27 cellular contexts compared by ENCODE assay signal in the genomic region with DNA sequence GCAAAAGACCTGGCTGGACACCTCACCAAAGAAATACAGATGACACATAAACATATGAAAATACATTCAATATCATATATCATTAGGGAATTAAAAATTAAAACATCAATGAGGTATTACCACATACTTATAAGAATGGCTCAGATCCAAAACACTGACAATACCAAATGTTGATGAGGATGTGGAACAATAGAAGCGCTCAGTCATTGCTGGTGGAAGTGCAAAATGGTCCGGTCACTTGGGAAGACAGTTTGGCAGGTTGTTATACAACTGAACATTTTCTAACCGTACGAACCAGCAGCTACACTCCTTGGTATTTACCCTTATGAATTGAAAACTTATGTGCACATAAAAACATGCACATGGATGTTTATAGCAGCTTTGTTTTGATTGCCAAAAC.
"Had no signal": no experiment of that assay in that cellular context is flagged by ENCODE, and none has a peak within 500 bp of the region (broad histone marks: within the 10 kb centered on the region; RNA-seq: fewer than 3 reads in every experiment).

No MANE protein-coding gene starts in this region.

- H3K4me1 ChIP-seq: neural progenitor cell, parathyroid adenoma, psoas muscle, right lobe of liver, upper lobe of left lung, vagina had no signal

- H3K4me2 ChIP-seq: neural progenitor cell had no signal

- H3K9me3 ChIP-seq: ovary, psoas muscle, right lobe of liver, sigmoid colon, stomach, thoracic aorta, thyroid gland, upper lobe of left lung, vagina had no signal

- ATAC-seq: psoas muscle; right cardiac atrium; right lobe of liver; stimulated activated effector memory CD8-positive, alpha-beta T cell treated with anti-CD3 and anti-CD28 coated beads, Interleukin-12 subunit alpha, Interleukin-12 subunit beta, amount 100 ng/mL, for 72 hours; stimulated activated naive B cell treated with anti-CD40 and anti-IgM and Interleukin-4, amounts not matched to agents 10 μg/mL and 1 μg/mL and 100 μg/mL, for 72 hours had no signal

- H3K4me1 Mint-ChIP-seq: nephron, neural progenitor cell had no signal

- H3K9me3 Mint-ChIP-seq: stimulated activated effector memory CD8-positive, alpha-beta T cell treated with anti-CD3 and anti-CD28 coated beads, Interleukin-12 subunit alpha, Interleukin-12 subunit beta, amount 100 ng/mL, for 72 hours had no signal

- H3K27me3 Mint-ChIP-seq: progenitor cell of endocrine pancreas; stimulated activated naive B cell treated with anti-CD40 and anti-IgM and Interleukin-4, amounts not matched to agents 10 μg/mL and 1 μg/mL and 100 μg/mL, for 72 hours; stimulated activated naive CD8-positive, alpha-beta T cell treated with anti-CD3 and anti-CD28 coated beads, Interleukin-15, Interleukin-2, amounts not matched to agents 100 ng/mL and 50 ng/mL, for 24 hours had no signal

- H3K4me3 ChIP-seq: neural progenitor cell, ovary, psoas muscle, right lobe of liver, sigmoid colon, stomach, thoracic aorta, thyroid gland, tibial nerve, upper lobe of left lung, vagina had no signal

- H3K27ac Mint-ChIP-seq: nephron; neural progenitor cell; progenitor cell of endocrine pancreas; stimulated activated effector memory CD8-positive, alpha-beta T cell treated with anti-CD3 and anti-CD28 coated beads, Interleukin-12 subunit alpha, Interleukin-12 subunit beta, amount 100 ng/mL, for 72 hours; stimulated activated naive B cell treated with anti-CD40 and anti-IgM and Interleukin-4, amounts not matched to agents 10 μg/mL and 1 μg/mL and 100 μg/mL, for 72 hours; stimulated activated naive CD8-positive, alpha-beta T cell treated with anti-CD3 and anti-CD28 coated beads, Interleukin-15, Interleukin-2, amounts not matched to agents 100 ng/mL and 50 ng/mL, for 24 hours had no signal

- H3K27ac ChIP-seq: neural progenitor cell, ovary, parathyroid adenoma, psoas muscle, right lobe of liver, sigmoid colon, stomach, thoracic aorta, thyroid gland, tibial nerve, upper lobe of left lung, vagina had no signal

- H3K9ac ChIP-seq: neural progenitor cell, parathyroid adenoma had no signal

- H3K4me3 Mint-ChIP-seq: nephron; neural progenitor cell; stimulated activated effector memory CD8-positive, alpha-beta T cell treated with anti-CD3 and anti-CD28 coated beads, Interleukin-12 subunit alpha, Interleukin-12 subunit beta, amount 100 ng/mL, for 72 hours; stimulated activated naive B cell treated with anti-CD40 and anti-IgM and Interleukin-4, amounts not matched to agents 10 μg/mL and 1 μg/mL and 100 μg/mL, for 72 hours; stimulated activated naive CD8-positive, alpha-beta T cell treated with anti-CD3 and anti-CD28 coated beads, Interleukin-15, Interleukin-2, amounts not matched to agents 100 ng/mL and 50 ng/mL, for 24 hours had no signal

- H2AFZ ChIP-seq: neural progenitor cell, parathyroid adenoma had no signal

- H3K27me3 ChIP-seq: neural progenitor cell, ovary, right lobe of liver, sigmoid colon, stomach, thyroid gland, tibial nerve, upper lobe of left lung, vagina had no signal

- H3K36me3 Mint-ChIP-seq: stimulated activated effector memory CD8-positive, alpha-beta T cell treated with anti-CD3 and anti-CD28 coated beads, Interleukin-12 subunit alpha, Interleukin-12 subunit beta, amount 100 ng/mL, for 72 hours had no signal

- FAIRE-seq: small intestine, urothelium cell line had no signal

- DNase-seq: occipital lobe; ovary; psoas muscle; right cardiac atrium; right lobe of liver; sigmoid colon; small intestine; stimulated activated CD4-positive, alpha-beta T cell treated with anti-CD3 and anti-CD28 coated beads, Interleukin-15, amount 100 ng/mL, for 24 hours; stimulated activated CD4-positive, alpha-beta T cell treated with anti-CD3 and anti-CD28 coated beads, Interleukin-2, amount 100 ng/mL, for 24 hours; stimulated activated CD4-positive, alpha-beta T cell treated with anti-CD3 and anti-CD28 coated beads, Interleukin-2, amount 100 ng/mL, for 48 hours; stimulated activated CD4-positive, alpha-beta T cell treated with anti-CD3 and anti-CD28 coated beads, Interleukin-4, amount 100 ng/mL, for 24 hours; stimulated activated naive B cell treated with anti-CD40 and anti-IgM and Interleukin-4, amounts not matched to agents 10 μg/mL and 1 μg/mL and 100 μg/mL, for 72 hours; stimulated activated naive CD4-positive, alpha-beta T cell treated with Interleukin-2 at 50 U/mL for 16 hours; stomach; thyroid gland; trophoblast cell; upper lobe of left lung had no signal

- H3K36me3 ChIP-seq: neural progenitor cell, ovary, right lobe of liver, sigmoid colon, stomach, thoracic aorta, thyroid gland, upper lobe of left lung, vagina had no signal
